9 cellular contexts compared by ENCODE assay signal in genomic region chr20:54078296-54078695, GRCh38. TPM values are rescaled to one million over a fixed set of nuclear protein-coding genes. Genes with fewer than 3 reads are reported as not detected.
DNase-seq lines count a peak whose midpoint lies in the region; ATAC-seq and TF ChIP-seq lines count a peak whose summit lies in the region.
"Had no signal": no experiment of that assay in that cellular context is flagged by ENCODE, and none has a peak within 500 bp of the region (broad histone marks: within the 10 kb centered on the region; RNA-seq: fewer than 3 reads in every experiment).

No MANE protein-coding gene starts in this region.

- no peak overlapping the region for H3K18ac ChIP-seq in H9 (ENCODE audit: insufficient read length, low read depth, low read length)

- no peaks in the 10 kb centered on the region for H3K79me1 ChIP-seq in H9 (ENCODE audit: insufficient read depth, low read depth, low read length, poor library complexity, severe bottlenecking)

- no peak overlapping the region for H2BK120ac ChIP-seq in H9 (ENCODE audit: low read depth, low read length, poor library complexity, severe bottlenecking)

- H3K23ac ChIP-seq in H9 (ENCODE audit: insufficient read length, low read depth, low read length): no peak overlapping the region

- H3K36me3 Mint-ChIP-seq in immature natural killer cell: peaks cover 0 to 9% (median 0%) of the 10 kb centered on the region in 3 donors
- H3K36me3 Mint-ChIP-seq in H9 (ENCODE audit: insufficient read depth in 1 of 3, low read depth in 3 of 3): no peaks in the 10 kb centered on the region

- no peak overlapping the region for H2BK20ac ChIP-seq in H9 (ENCODE audit: low read depth, low read length, poor library complexity, severe bottlenecking)

- H3K4me1 Mint-ChIP-seq in immature natural killer cell (peaks cover 58 to 76% of the 10 kb centered on the region in 2 donors), H9 (no peaks in the 10 kb centered on the region)

- H3K27ac Mint-ChIP-seq in immature natural killer cell: peak overlapping the region; percentile 67 to 91 (median 90)
- no peak overlapping the region for H3K27ac Mint-ChIP-seq in H9

- H4K5ac ChIP-seq in H9 (ENCODE audit: insufficient read length, low read depth, low read length): no peak overlapping the region

- H3K27ac ChIP-seq in H9 (ENCODE audit: insufficient read length, low read depth, low read length): no peak overlapping the region

- no peak overlapping the region for H2BK15ac ChIP-seq in H9 (ENCODE audit: low read depth, low read length)

- H3K4ac ChIP-seq in H9 (ENCODE audit: low read depth, low read length): no peak overlapping the region

- no peak overlapping the region for H2BK5ac ChIP-seq in H9 (ENCODE audit: insufficient read length, low read length)

- no peaks in the 10 kb centered on the region for H3K79me2 ChIP-seq in H9 (ENCODE audit: insufficient read depth, low read length)

- no peak overlapping the region for H3K4me2 ChIP-seq in H9 (ENCODE audit: insufficient read depth, insufficient read length, low read length)

- H2AK5ac ChIP-seq in H9 (ENCODE audit: insufficient read length, low read length): no peak overlapping the region

- H2AFZ ChIP-seq in H9 (ENCODE audit: low read length): no peak overlapping the region

- H3K56ac ChIP-seq in H9 (ENCODE audit: insufficient read length, low read depth, low read length): no peak overlapping the region

- no peak overlapping the region for H3K14ac ChIP-seq in H9 (ENCODE audit: insufficient read depth, low read length)

- no peaks in the 10 kb centered on the region for H3K9me3 ChIP-seq in H9 (ENCODE audit: control insufficient read depth, low read depth, low read length)

- H3K23me2 ChIP-seq in H9 (ENCODE audit: insufficient read length, low read depth, low read length, poor library complexity, severe bottlenecking): no peaks in the 10 kb centered on the region

- no peak overlapping the region for H4K8ac ChIP-seq in H9 (replicated peaks; ENCODE audit: insufficient read length, low read depth, low read length)

- H3K27me3 ChIP-seq in H9 (ENCODE audit: insufficient read depth, low read length): no peaks in the 10 kb centered on the region

- peak; percentile 54 for ATAC-seq in GM18502 (IDR thresholded peaks at IDR 0.05; ENCODE audit: poor library complexity, unreplicated experiment)
- peak; percentile 62 for ATAC-seq in GM21717 (IDR thresholded peaks at IDR 0.05; ENCODE audit: unreplicated experiment)

- H3K4me3 Mint-ChIP-seq in immature natural killer cell (peak overlapping the region; percentile 74 to 91 (median 78)), H9 (no peak overlapping the region)

- no peak for TF ChIP-seq CTCF in H9 (conservative IDR thresholded peaks at IDR 0.05)

- H3K4me1 ChIP-seq in H9 (ENCODE audit: insufficient read depth, low read length): no peaks in the 10 kb centered on the region

- WGBS in H9 (ENCODE audit: extremely low coverage, insufficient read length, low lambda C conversion rate): no CpG with 5 or more reads among the region's 5 CpGs

- peaks cover 0 to 2% (median 2%) of the 10 kb centered on the region in 3 donors for H3K27me3 Mint-ChIP-seq in immature natural killer cell (ENCODE audit: low read depth in 3 of 3)
- peaks cover 4% of the 10 kb centered on the region; the same call in 1 of the 2 replicates for H3K27me3 Mint-ChIP-seq in H9 (ENCODE audit: low read depth)

- no peak overlapping the region for H4K91ac ChIP-seq in H9 (ENCODE audit: insufficient read length, low read depth, low read length)

- H4K20me1 ChIP-seq in H9 (ENCODE audit: control insufficient read depth, insufficient read depth, insufficient read length): no peaks in the 10 kb centered on the region

- no peak overlapping the region for H2BK12ac ChIP-seq in H9 (ENCODE audit: insufficient read length, low read depth, low read length)

- no peak overlapping the region for H3T11ph ChIP-seq in H9 (ENCODE audit: low read length)

- H3K9me3 Mint-ChIP-seq in immature natural killer cell (no peaks in the 10 kb centered on the region), H9 (no peaks in the 10 kb centered on the region)

- peak; percentile 46 for DNase-seq in NOMO-1 treated with DMSO at 0.1 percent for 48 hours (lab: John Stamatoyannopoulos, UW; ENCODE audit: unreplicated experiment)
- peak; percentile 42 to 54 (median 50) for DNase-seq in immature natural killer cell
- DNase-seq in H9: no peak
- no peak for DNase-seq in SK-N-DZ (ENCODE audit: low spot score)
- no peak for DNase-seq in NCI-H524 treated with DMSO at 0.1 percent for 48 hours (lab: John Stamatoyannopoulos, UW)
- no peak for DNase-seq in AG20443 (ENCODE audit: low spot score)
- DNase-seq: NCI-H1930 had no signal

- H3K9ac ChIP-seq in H9 (ENCODE audit: extremely low read depth, insufficient read length, low read length): no peak overlapping the region

RNA-seq across cellular contexts. Expression of gene BCAS1, which starts 7.9 kb away (rescaled TPM):
- under 1 TPM in 2 of 3 donors, not detected in 1; 0.56 to 0.57 TPM for polyA plus RNA-seq in immature natural killer cell
- 0.15 and 0.37 TPM in 2 replicates for total RNA-seq in H9 (2021)
- 0.08 and 0.10 TPM in 2 replicates for polyA plus RNA-seq in SK-N-DZ (2014; cell fraction: cytosol; rRNA removed)
- polyA plus RNA-seq in SK-N-DZ (2014; cell fraction: nucleus; rRNA removed): 0.15 and 0.36 TPM in 2 replicates

Comparison
In these comparisons a context has a peak if more than half of its experiments do, and no peak if none do; other contexts are left out.
1. DNase-seq: peak in NOMO-1 treated with DMSO at 0.1 percent for 48 hours (single experiment) and immature natural killer cell (3 of 3); none in H9 (single experiment), SK-N-DZ (single experiment), NCI-H524 treated with DMSO at 0.1 percent for 48 hours (single experiment) and AG20443 (single experiment).
2. H3K27ac Mint-ChIP-seq: peak in immature natural killer cell (6 of 6); none in H9 (0 of 3).
3. H3K4me3 Mint-ChIP-seq: peak in immature natural killer cell (5 of 5); none in H9 (0 of 2).